In the genomic region with DNA sequence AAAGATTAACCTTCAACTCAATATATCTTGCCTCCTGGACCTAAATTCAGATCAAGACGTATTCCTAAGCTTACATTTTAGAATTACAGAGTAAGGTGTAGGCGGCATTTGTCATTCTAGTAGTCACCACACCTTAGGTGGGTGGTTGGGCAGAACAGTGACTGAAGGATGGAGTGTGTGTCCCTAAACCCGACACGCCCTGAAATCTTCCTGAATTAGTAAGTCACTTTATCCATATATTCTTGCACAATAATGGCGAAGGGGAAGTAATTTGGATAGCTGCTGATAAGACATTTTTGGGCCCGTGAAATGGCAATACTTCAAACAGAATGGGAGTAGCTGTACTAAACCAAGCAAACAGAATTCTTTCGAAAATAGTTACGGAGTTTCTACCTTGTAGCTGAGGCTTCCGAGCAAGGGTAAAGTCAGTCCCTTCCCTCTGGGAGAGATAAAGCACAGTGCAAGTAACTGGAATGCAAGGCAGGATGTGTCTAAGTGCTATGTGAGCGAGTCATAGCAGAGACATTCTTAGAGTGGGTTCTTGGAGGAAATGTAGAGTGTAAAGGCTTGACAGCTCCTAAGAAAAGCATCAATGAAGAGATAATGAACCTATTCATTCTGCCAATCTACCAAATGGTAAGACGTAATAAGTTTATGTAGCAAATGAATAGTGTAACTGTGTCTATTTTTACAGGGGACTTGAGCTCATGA, we compare ENCODE assay signal across 12 cellular contexts.
DNase-seq lines count a peak whose midpoint lies in the region; ATAC-seq, FAIRE-seq and TF ChIP-seq lines count a peak whose summit lies in the region.
"Had no signal": no experiment of that assay in that cellular context is flagged by ENCODE, and none has a peak within 500 bp of the region (broad histone marks: within the 10 kb centered on the region; RNA-seq: fewer than 3 reads in every experiment).

No MANE protein-coding gene starts in this region.

- H4K20me1 ChIP-seq in fibroblast of lung (ENCODE audit: control insufficient read depth, extremely low read depth, insufficient read depth, low read length) = no peaks in the 10 kb centered on the region

- no peak overlapping the region for H3K14ac ChIP-seq in trophoblast cell (ENCODE audit: low read length)

- H3K4me2 ChIP-seq in fibroblast of lung (ENCODE audit: extremely low read depth, insufficient read depth, low read length) = no peak overlapping the region
- peak overlapping the region; percentile 34 for H3K4me2 ChIP-seq in trophoblast cell (ENCODE audit: low read length)

- H3K9me3 ChIP-seq in fibroblast of lung (ENCODE audit: control insufficient read depth, insufficient read depth, low read depth, low read length) (no peaks in the 10 kb centered on the region), trophoblast cell (ENCODE audit: insufficient read depth, low read depth, low read length) (no peaks in the 10 kb centered on the region)
- H3K9me3 ChIP-seq: SJSA1 had no signal

- no peaks in the 10 kb centered on the region for H3K9me3 Mint-ChIP-seq in activated T-cell treated with anti-CD3 and anti-CD28 coated beads, Interleukin-2, amount 50 U/mL, for 72 hours

- H2AFZ ChIP-seq in fibroblast of lung (ENCODE audit: low read length) (no peak overlapping the region), trophoblast cell (ENCODE audit: insufficient read depth, low read length, poor library complexity) (no peak overlapping the region)

- peaks cover 5% of the 10 kb centered on the region for H3K4me1 Mint-ChIP-seq in activated T-cell treated with anti-CD3 and anti-CD28 coated beads, Interleukin-2, amount 50 U/mL, for 72 hours (ENCODE audit: low read depth)

- FAIRE-seq in RCC 7860 (lab: Jason Lieb, UNC) = no peak

- no peak overlapping the region for H2BK5ac ChIP-seq in trophoblast cell (ENCODE audit: low read depth, low read length, poor library complexity)

- H3K9ac ChIP-seq in fibroblast of lung (ENCODE audit: insufficient read depth, low read length) (no peak overlapping the region), trophoblast cell (ENCODE audit: low read length) (no peak overlapping the region)

- no peak overlapping the region for H3K23ac ChIP-seq in trophoblast cell (ENCODE audit: low read length)

- no peak overlapping the region for H3K27ac Mint-ChIP-seq in activated T-cell treated with anti-CD3 and anti-CD28 coated beads, Interleukin-2, amount 50 U/mL, for 72 hours

- no peak overlapping the region for H2BK12ac ChIP-seq in trophoblast cell (ENCODE audit: low read length)

- H3K4me1 ChIP-seq in fibroblast of lung (ENCODE audit: control insufficient read depth, extremely low read depth, insufficient read depth, low read length) = no peaks in the 10 kb centered on the region
- H3K4me1 ChIP-seq in trophoblast cell (ENCODE audit: control insufficient read depth in 1 of 2, insufficient read depth in 2 of 2, low read length in 2 of 2) = peaks cover 2 to 15% of the 10 kb centered on the region in 2 experiments
- H3K4me1 ChIP-seq: SJSA1 had no signal

- no peak for TF ChIP-seq CTCF in fibroblast of lung (conservative IDR thresholded peaks at IDR 0.05 in 1 of 2, IDR thresholded peaks at IDR 0.05 in 1 of 2; ENCODE audit: low read depth in 1 of 2, low read length in 2 of 2)

- H3K4ac ChIP-seq in trophoblast cell (ENCODE audit: low read depth, low read length) = no peak overlapping the region

- H3K27ac ChIP-seq in fibroblast of lung (ENCODE audit: insufficient read depth, low read length) (no peak overlapping the region), trophoblast cell (ENCODE audit: low read depth, low read length) (peak overlapping the region; percentile 78)
- H3K27ac ChIP-seq: SJSA1 had no signal

- no peak overlapping the region for H4K91ac ChIP-seq in trophoblast cell (ENCODE audit: low read depth, low read length)

- no peak overlapping the region for H2AK5ac ChIP-seq in trophoblast cell (ENCODE audit: low read length)

- no peak overlapping the region for H2BK120ac ChIP-seq in trophoblast cell (ENCODE audit: insufficient read depth, low read length, poor library complexity)

- H3K36me3 ChIP-seq in fibroblast of lung (ENCODE audit: control insufficient read depth, insufficient read depth, low read length) (no peaks in the 10 kb centered on the region), trophoblast cell (ENCODE audit: control insufficient read depth in 1 of 2, insufficient read depth in 2 of 2, low read length in 2 of 2) (no peaks in the 10 kb centered on the region)
- H3K36me3 ChIP-seq: SJSA1 had no signal

- H3K4me3 Mint-ChIP-seq in activated T-cell treated with anti-CD3 and anti-CD28 coated beads, Interleukin-2, amount 50 U/mL, for 72 hours = no peak overlapping the region

- no CpG with 5 or more reads among the region's 11 CpGs for whole genome bisulfite sequencing in trophoblast cell (ENCODE audit: extremely low coverage, insufficient coverage, insufficient read length)

- H3K79me2 ChIP-seq in fibroblast of lung (ENCODE audit: control insufficient read depth, insufficient read depth, low read length) (no peaks in the 10 kb centered on the region), trophoblast cell (ENCODE audit: control insufficient read depth, insufficient read depth, low read length, poor library complexity) (no peaks in the 10 kb centered on the region)

- peak; percentile 56 for DNase-seq in GM03348 (ENCODE audit: low spot score)
- DNase-seq in RCC 7860 (ENCODE audit: low spot score) = peak; percentile 54
- DNase-seq in fibroblast of lung (ENCODE audit: low read depth in 2 of 2) = peak; percentile 30 to 86
- DNase-seq in trophoblast cell = peak; percentile 46 to 82
- no peak for DNase-seq in activated T-cell treated with anti-CD3 and anti-CD28 coated beads, Interleukin-2, amount 50 U/mL, for 72 hours
- no peak for DNase-seq in cerebellum (ENCODE audit: low spot score)
- DNase-seq: activated CD8-positive, alpha-beta memory T cell treated with anti-CD3 and anti-CD28 coated beads for 24 hours; H7; stimulated activated naive CD4-positive, alpha-beta T cell had no signal

- no peaks in the 10 kb centered on the region for H3K36me3 Mint-ChIP-seq in activated T-cell treated with anti-CD3 and anti-CD28 coated beads, Interleukin-2, amount 50 U/mL, for 72 hours (ENCODE audit: insufficient read depth in 2 of 2)

- peaks cover 41% of the 10 kb centered on the region for H3K27me3 Mint-ChIP-seq in activated T-cell treated with anti-CD3 and anti-CD28 coated beads, Interleukin-2, amount 50 U/mL, for 72 hours (ENCODE audit: low read depth)

- H3K27me3 ChIP-seq in fibroblast of lung (ENCODE audit: control insufficient read depth, insufficient read depth, low read length) = no peaks in the 10 kb centered on the region
- no peaks in the 10 kb centered on the region for H3K27me3 ChIP-seq in trophoblast cell (ENCODE audit: insufficient read depth, low read length)
- H3K27me3 ChIP-seq: SJSA1 had no signal

- H3K4me3 ChIP-seq in fibroblast of lung (replicated peaks in 1 of 4; ENCODE audit: control extremely low read depth in 1 of 4, insufficient read depth in 1 of 4, low read depth in 3 of 4, low read length in 4 of 4) (no peak overlapping the region), trophoblast cell (ENCODE audit: low read depth, low read length) (no peak overlapping the region)
- H3K4me3 ChIP-seq: SJSA1 had no signal

- ATAC-seq in HG03442 (IDR thresholded peaks at IDR 0.05; ENCODE audit: unreplicated experiment) (no peak), HG03095 (IDR thresholded peaks at IDR 0.05; ENCODE audit: unreplicated experiment) (no peak)
- ATAC-seq in activated T-cell treated with anti-CD3 and anti-CD28 coated beads, Interleukin-2, amount 50 U/mL, for 72 hours (replicated peaks in 1 of 2) = no peak

- H3K79me1 ChIP-seq in trophoblast cell (ENCODE audit: low read length) = no peaks in the 10 kb centered on the region

- H4K12ac ChIP-seq in trophoblast cell (ENCODE audit: low read depth, low read length) = no peak overlapping the region

- no peak overlapping the region for H3K18ac ChIP-seq in trophoblast cell (ENCODE audit: low read length)

- H4K8ac ChIP-seq in trophoblast cell (ENCODE audit: low read depth, low read length) = no peak overlapping the region

Comparison
In these comparisons a context has a peak if more than half of its experiments do, and no peak if none do; other contexts are left out.
1. DNase-seq: peak in GM03348 (single experiment), RCC 7860 (single experiment), fibroblast of lung (2 of 2) and trophoblast cell (2 of 2); none in activated T-cell treated with anti-CD3 and anti-CD28 coated beads, Interleukin-2, amount 50 U/mL, for 72 hours (0 of 2) and cerebellum (single experiment).